ENCODE assay signal across 8 cellular contexts in genomic region chr7:143836622-143837021, GRCh38.
DNase-seq lines count a peak whose midpoint lies in the region; ATAC-seq, FAIRE-seq and TF ChIP-seq lines count a peak whose summit lies in the region.
"Not testable (repeated sequence)": the region's sequence is repeated elsewhere in the genome, so short reads cannot be mapped to it uniquely, and the experiment has no call there.

No MANE protein-coding gene starts in this region.

- H3K4me1 Mint-ChIP-seq in T-cell: not testable (repeated sequence)

- H3K36me3 Mint-ChIP-seq in T-cell: not testable (repeated sequence)

- not testable (repeated sequence) for TF ChIP-seq CTCF in fibroblast of villous mesenchyme (IDR thresholded peaks at IDR 0.05; ENCODE audit: insufficient read depth, low read depth, low read length); parathyroid adenoma (IDR thresholded peaks at IDR 0.05); stomach (IDR thresholded peaks at IDR 0.05)

- intact Hi-C loops in stomach (cut with DNase I; ENCODE audit: low total_unique reads): not testable (repeated sequence)

- H3K9me3 ChIP-seq in parathyroid adenoma (ENCODE audit: control insufficient read depth, low read length); stomach: not testable (repeated sequence)

- FAIRE-seq in GM12891 (lab: Jason Lieb, UNC): peak; percentile 96

- DNase-seq in GM12891 (ENCODE audit: insufficient read length, low spot score); fibroblast of villous mesenchyme (ENCODE audit: low read depth): not testable (repeated sequence)
- DNase-seq in NCI-H1048 (lab: John Stamatoyannopoulos, UW): peak; percentile 40
- DNase-seq in T-cell: peak; percentile 66 to 99 (median 92)
- peak; percentile 96 for DNase-seq in activated effector memory CD4-positive, alpha-beta T cell treated with anti-CD3 and anti-CD28 coated beads, Interleukin-2, amount 50 U/mL, for 16 hours
- peak; percentile 97 for DNase-seq in stomach

- peak overlapping the region; percentile 80 to 85 for H3K27ac Mint-ChIP-seq in T-cell

- 0 to 1% (median 1%) methylated on average over 14 to 18 of the region's 38 CpGs; no CpG with 5 or more reads in 2 of the 5 donors for WGBS in stomach, 5 donors

- not testable (repeated sequence) for H3K4me2 ChIP-seq in parathyroid adenoma (ENCODE audit: low read length)

- POLR2A ChIA-PET in T-cell (lab: Charles Lee): not testable (repeated sequence)

- H3K4me1 ChIP-seq in parathyroid adenoma, stomach: not testable (repeated sequence)

- H3K79me2 ChIP-seq in parathyroid adenoma: not testable (repeated sequence)

- not testable (repeated sequence) for H3K9me3 Mint-ChIP-seq in T-cell

- not testable (repeated sequence) for H3K9ac ChIP-seq in parathyroid adenoma

- H3K4me3 Mint-ChIP-seq in T-cell: peak overlapping the region; percentile 76 to 82 (median 80)

- peak overlapping the region; percentile 67 for H2AFZ ChIP-seq in parathyroid adenoma

- H3K4me3 ChIP-seq in fibroblast of villous mesenchyme (ENCODE audit: low read depth, low read length) (peak overlapping the region; percentile 57), parathyroid adenoma (ENCODE audit: low read depth, low read length) (peak overlapping the region; percentile 47), stomach (peak overlapping the region; percentile 30 to 50 (median 44))

- not testable (repeated sequence) for TF ChIP-seq POLR2A in GM12891 (IDR thresholded peaks at IDR 0.05; ENCODE audit: low read depth, low read length); stomach (IDR thresholded peaks at IDR 0.05)

- CTCF ChIA-PET in T-cell (lab: Charles Lee): not testable (repeated sequence)

- not testable (repeated sequence) for H3K27me3 ChIP-seq in parathyroid adenoma (ENCODE audit: control insufficient read depth, insufficient read depth, low read length); stomach

- H3K36me3 ChIP-seq in parathyroid adenoma (ENCODE audit: control insufficient read depth, insufficient read depth, low read length); stomach: not testable (repeated sequence)

- not testable (repeated sequence) for H3K27me3 Mint-ChIP-seq in T-cell

- TF ChIP-seq EP300 in stomach (IDR thresholded peaks at IDR 0.05): not testable (repeated sequence)

- H3K27ac ChIP-seq in parathyroid adenoma: peak overlapping the region; percentile 53
- peak overlapping the region in 4 of 5 donors; percentile 62 to 78 (median 70) for H3K27ac ChIP-seq in stomach

- ATAC-seq in HG02588 (IDR thresholded peaks at IDR 0.05; ENCODE audit: unreplicated experiment): peak; percentile 83
- ATAC-seq in T-cell (replicated peaks in 1 of 4): peak; percentile 82 to 87 (median 84)
